Comparison of ENCODE assay signal across 14 cellular contexts in genomic region chr1:29944253-29944652, GRCh38.
DNase-seq lines count a peak whose midpoint lies in the region; ATAC-seq, FAIRE-seq and TF ChIP-seq lines count a peak whose summit lies in the region.
"Had no signal": no experiment of that assay in that cellular context is flagged by ENCODE, and none has a peak within 500 bp of the region (broad histone marks: within the 10 kb centered on the region; RNA-seq: fewer than 3 reads in every experiment).

No MANE protein-coding gene starts in this region.

- H3K27me3 ChIP-seq in GM23338 (ENCODE audit: insufficient read depth), result no peaks in the 10 kb centered on the region
- H3K27me3 ChIP-seq in Karpas-422 (ENCODE audit: low read length), result no peaks in the 10 kb centered on the region
- no peaks in the 10 kb centered on the region for H3K27me3 ChIP-seq in K562 (ENCODE audit: control insufficient read depth in 2 of 2, insufficient read depth in 2 of 2, low read length in 2 of 2)
- H3K27me3 ChIP-seq in neural progenitor cell, result no peaks in the 10 kb centered on the region
- H3K27me3 ChIP-seq in sigmoid colon, result peaks cover 0 to 15% (median 0%) of the 10 kb centered on the region in 3 donors
- no peaks in the 10 kb centered on the region for H3K27me3 ChIP-seq in BE2C

- H3K9me3 ChIP-seq in Karpas-422 (ENCODE audit: low read length) (no peaks in the 10 kb centered on the region), K562 (replicated peaks; ENCODE audit: control insufficient read depth, insufficient read depth, low read depth, low read length) (no peaks in the 10 kb centered on the region), neural progenitor cell (ENCODE audit: low read depth) (no peaks in the 10 kb centered on the region), sigmoid colon (no peaks in the 10 kb centered on the region), BE2C (no peaks in the 10 kb centered on the region)
- H3K9me3 ChIP-seq: A549 had no signal

- H3K4me3 Mint-ChIP-seq in GM23338, result no peak overlapping the region
- no peak overlapping the region for H3K4me3 Mint-ChIP-seq in neural progenitor cell
- H3K4me3 Mint-ChIP-seq: CD14-positive monocyte; CD8-positive, alpha-beta T cell; HFFc6 had no signal

- H3K27ac Mint-ChIP-seq in GM23338 (no peak overlapping the region), neural progenitor cell (peak overlapping the region; percentile 93)
- H3K27ac Mint-ChIP-seq: CD8-positive, alpha-beta T cell; HFFc6 had no signal

- H3K27me3 Mint-ChIP-seq in GM23338 (ENCODE audit: insufficient read depth, low read depth, poor library complexity), result peaks cover 4% of the 10 kb centered on the region
- H3K27me3 Mint-ChIP-seq in neural progenitor cell (ENCODE audit: insufficient read depth, low read depth), result peaks cover 18% of the 10 kb centered on the region

- TF ChIP-seq EP300 in K562 (IDR thresholded peaks at IDR 0.05; ENCODE audit: low read length) (no peak), sigmoid colon (IDR thresholded peaks at IDR 0.05) (no peak)

- H3K4me2 ChIP-seq in GM23338 (no peak overlapping the region), Karpas-422 (ENCODE audit: low read depth, low read length, poor library complexity, severe bottlenecking) (no peak overlapping the region), K562 (ENCODE audit: insufficient read depth, low read length) (peak overlapping the region; percentile 73), neural progenitor cell (no peak overlapping the region)
- H3K4me2 ChIP-seq: A549 had no signal

- no peaks in the 10 kb centered on the region; the same call in 2 of the 3 replicates for H3K9me3 Mint-ChIP-seq in GM23338
- no peaks in the 10 kb centered on the region for H3K9me3 Mint-ChIP-seq in neural progenitor cell
- H3K9me3 Mint-ChIP-seq: CD14-positive monocyte; CD8-positive, alpha-beta T cell had no signal

- H3K9me2 ChIP-seq in GM23338 (ENCODE audit: insufficient read depth) (no peaks in the 10 kb centered on the region), Karpas-422 (replicated peaks; ENCODE audit: insufficient read depth, low read length) (no peaks in the 10 kb centered on the region)

- H2AFZ ChIP-seq in GM23338 (peak overlapping the region; percentile 74), Karpas-422 (ENCODE audit: low read length) (peak overlapping the region; percentile 34; the same call in 1 of the 2 replicates), K562 (ENCODE audit: low read depth, low read length) (peak overlapping the region; percentile 77), neural progenitor cell (replicated peaks) (peak overlapping the region; percentile 57)

- TF ChIP-seq CTCF in GM23338 (conservative IDR thresholded peaks at IDR 0.05; ENCODE audit: low read depth in 2 of 2) (no peak), K562 (IDR thresholded peaks at IDR 0.05 in 2 of 3, conservative IDR thresholded peaks at IDR 0.05 in 1 of 3; ENCODE audit: insufficient read depth in 2 of 3, low read depth in 1 of 3, low read length in 3 of 3) (no peak), neural progenitor cell (IDR thresholded peaks at IDR 0.05) (no peak), sigmoid colon (IDR thresholded peaks at IDR 0.05) (no peak), BE2C (IDR thresholded peaks at IDR 0.05; ENCODE audit: low read depth, low read length) (no peak)

- H3K4me1 Mint-ChIP-seq in GM23338, result peaks cover 26% of the 10 kb centered on the region
- H3K4me1 Mint-ChIP-seq in neural progenitor cell, result peaks cover 25% of the 10 kb centered on the region

- intact Hi-C loops in K562 (cut with micrococcal nuclease) (no loop called here), sigmoid colon (cut with DNase I) (no loop called here)

- FAIRE-seq in K562 (lab: Jason Lieb, UNC), result no peak
- FAIRE-seq: A549 had no signal

- CTCF ChIA-PET in K562 (lab: Yijun Ruan, JAX; ENCODE audit: low intra/inter-chr PET ratio), result no interaction called here

- 11% methylated on average over 10 of the region's 10 CpGs for WGBS in K562 (ENCODE audit: insufficient coverage, low coverage, missing lambda C conversion rate)
- 72 to 77% methylated on average over 10 of the region's 10 CpGs for WGBS in sigmoid colon, 2 donors

- DNase-seq in GM23338 (ENCODE audit: low spot score) (no peak), Karpas-422 (no peak), K562 (ENCODE audit: extremely low read depth in 1 of 4, low spot score in 3 of 4) (peak; percentile 29 to 52 (median 40)), neural progenitor cell (ENCODE audit: low spot score) (no peak), sigmoid colon (no peak), DMS79 treated with DMSO at 0.1 percent for 48 hours (lab: John Stamatoyannopoulos, UW) (no peak), BE2C (no peak)
- DNase-seq: CD8-positive, alpha-beta T cell; COR-L47; GOT3; HCEC 1CT; HFFc6 had no signal

- H3K9ac ChIP-seq in Karpas-422 (ENCODE audit: low read length) (no peak overlapping the region), K562 (ENCODE audit: insufficient read depth in 1 of 2, low read depth in 2 of 2, low read length in 2 of 2) (no peak overlapping the region), neural progenitor cell (no peak overlapping the region)

- TF ChIP-seq POLR2A in K562 (conservative IDR thresholded peaks at IDR 0.05) (no peak), sigmoid colon (IDR thresholded peaks at IDR 0.05) (no peak)

- no peaks in the 10 kb centered on the region for H3K36me3 ChIP-seq in GM23338 (ENCODE audit: insufficient read depth)
- H3K36me3 ChIP-seq in Karpas-422 (ENCODE audit: insufficient read depth, low read length), result no peaks in the 10 kb centered on the region
- no peaks in the 10 kb centered on the region for H3K36me3 ChIP-seq in K562 (ENCODE audit: control insufficient read depth, insufficient read depth, low read length)
- no peaks in the 10 kb centered on the region for H3K36me3 ChIP-seq in neural progenitor cell
- H3K36me3 ChIP-seq in sigmoid colon, result no peaks in the 10 kb centered on the region
- H3K36me3 ChIP-seq in BE2C, result no peaks in the 10 kb centered on the region

- no peak for ATAC-seq in GM23338
- ATAC-seq in K562, result peak; percentile 95
- ATAC-seq: A549; CD8-positive, alpha-beta T cell had no signal

- H3K4me3 ChIP-seq in GM23338 (no peak overlapping the region), Karpas-422 (ENCODE audit: low read length) (no peak overlapping the region), K562 (no peak overlapping the region), neural progenitor cell (no peak overlapping the region), sigmoid colon (no peak overlapping the region), BE2C (ENCODE audit: low read depth, low read length) (no peak overlapping the region)
- H3K4me3 ChIP-seq: A549 had no signal

- H3K27ac ChIP-seq in GM23338 (ENCODE audit: low read depth) (no peak overlapping the region), Karpas-422 (ENCODE audit: low read length) (no peak overlapping the region), K562 (ENCODE audit: extremely low read depth, low read depth, low read length) (no peak overlapping the region), neural progenitor cell (no peak overlapping the region), sigmoid colon (no peak overlapping the region)
- H3K27ac ChIP-seq: A549 had no signal

- no TSS peak for BruUV-seq in K562 (replicated peaks; lab: Mats Ljungman, UMichigan)

- POLR2A ChIA-PET in K562 (lab: Yijun Ruan, JAX), result interaction anchor here (0.6 to 1.6 kb wide), 4 partner anchors 12 to 861 kb away, joined by 3 to 9 read pairs (median 4); no protein-coding TSS in a partner anchor

- no peaks in the 10 kb centered on the region for H3K9me1 ChIP-seq in K562 (ENCODE audit: control insufficient read depth, insufficient read depth, low read length)

- H3F3A ChIP-seq in GM23338 (replicated peaks; ENCODE audit: low read depth) (no peaks in the 10 kb centered on the region), neural progenitor cell (ENCODE audit: low read depth) (no peaks in the 10 kb centered on the region)

- H3K79me2 ChIP-seq in GM23338 (replicated peaks; ENCODE audit: insufficient read depth), result no peaks in the 10 kb centered on the region
- H3K79me2 ChIP-seq in Karpas-422 (ENCODE audit: low read length), result no peaks in the 10 kb centered on the region
- no peaks in the 10 kb centered on the region for H3K79me2 ChIP-seq in K562 (ENCODE audit: control insufficient read depth, insufficient read depth, low read length)
- H3K79me2 ChIP-seq in neural progenitor cell (ENCODE audit: low read depth), result no peaks in the 10 kb centered on the region

- H3K4me1 ChIP-seq in GM23338 (ENCODE audit: insufficient read depth) (peaks cover 11% of the 10 kb centered on the region), Karpas-422 (ENCODE audit: low read length) (no peaks in the 10 kb centered on the region), K562 (replicated peaks in 1 of 2; ENCODE audit: control insufficient read depth in 2 of 2, insufficient read depth in 2 of 2, low read length in 2 of 2) (no peaks in the 10 kb centered on the region), neural progenitor cell (peaks cover 9% of the 10 kb centered on the region), sigmoid colon (no peaks in the 10 kb centered on the region), BE2C (no peaks in the 10 kb centered on the region)
- H3K4me1 ChIP-seq: A549 had no signal

- no peaks in the 10 kb centered on the region for H4K20me1 ChIP-seq in GM23338 (replicated peaks; ENCODE audit: insufficient read depth)
- H4K20me1 ChIP-seq in Karpas-422 (ENCODE audit: insufficient read depth, low read depth, low read length), result no peaks in the 10 kb centered on the region
- no peaks in the 10 kb centered on the region for H4K20me1 ChIP-seq in K562 (replicated peaks; ENCODE audit: control insufficient read depth, insufficient read depth, low read length)
- H4K20me1 ChIP-seq in neural progenitor cell (ENCODE audit: low read depth), result no peaks in the 10 kb centered on the region

- in situ Hi-C loops in K562 (cut with MboI), result no loop called here

- H3K36me3 Mint-ChIP-seq in GM23338 (ENCODE audit: low read depth) (no peaks in the 10 kb centered on the region; the same call in 2 of the 3 replicates), neural progenitor cell (no peaks in the 10 kb centered on the region)
- H3K36me3 Mint-ChIP-seq: CD14-positive monocyte; CD8-positive, alpha-beta T cell had no signal

- no peak for TF ChIP-seq RAD21 in K562 (CRISPR knock-in tag; conservative IDR thresholded peaks at IDR 0.05 in 1 of 2, IDR thresholded peaks at IDR 0.05 in 1 of 2)

TF ChIP-seq in GM23338, 12 proteins besides CTCF, POLR2A, EP300 and RAD21 (continues in another document):
- TF ChIP-seq NANOG (IDR thresholded peaks at IDR 0.05; ENCODE audit: borderline replicate concordance), result no peak
- no peak for TF ChIP-seq EZH2phosphoT487 (IDR thresholded peaks at IDR 0.05; ENCODE audit: unreplicated experiment)

TF ChIP-seq in K562, 482 proteins besides CTCF, POLR2A, EP300 and RAD21 (continues in another document):
- no peak for TF ChIP-seq U2AF1 (optimal IDR thresholded peaks at IDR 0.05; ENCODE audit: low read depth, low read length)
- TF ChIP-seq TEAD2 (tag; IDR thresholded peaks at IDR 0.05), result no peak

Comparison
In these comparisons a context has a peak if more than half of its experiments do, and no peak if none do; other contexts are left out.
1. DNase-seq: peak in K562 (4 of 4); none in GM23338 (single experiment), Karpas-422 (single experiment), neural progenitor cell (single experiment), sigmoid colon (single experiment), DMS79 treated with DMSO at 0.1 percent for 48 hours (single experiment) and BE2C (single experiment).
2. Peak in every context shown above with its lines, with median percentiles within 50 percentile points of each other: H2AFZ ChIP-seq.